8 cellular contexts compared by ENCODE assay signal in genomic region chr1:38872401-38873026, GRCh38. TPM values are rescaled to one million over a fixed set of nuclear protein-coding genes. Genes with fewer than 3 reads are reported as not detected.
A peak's percentile ranks its signal among the peaks of the same experiment; 100 is the strongest.
DNase-seq lines count a peak whose midpoint lies in the region; ATAC-seq and TF ChIP-seq lines count a peak whose summit lies in the region.

No MANE protein-coding gene starts in this region.

- WGBS in transverse colon (ENCODE audit: low coverage in 1 of 2), 2 donors: 4 to 17% methylated on average over 3 to 16 of the region's 25 CpGs

- peak overlapping the region; percentile 82 for H3K4me3 ChIP-seq in effector memory CD4-positive, alpha-beta T cell (ENCODE audit: insufficient read depth, low read depth, low read length, poor library complexity, severe bottlenecking)
- H3K4me3 ChIP-seq in muscle layer of colon (ENCODE audit: low read depth in 1 of 2, low read length in 2 of 2) (peak overlapping the region; percentile 85 to 99), transverse colon (peak overlapping the region; percentile 52 to 97 (median 81))

- no peaks in the 10 kb centered on the region for H3K27me3 ChIP-seq in effector memory CD4-positive, alpha-beta T cell (replicated peaks; ENCODE audit: control insufficient read depth, insufficient read depth, low read length, poor library complexity, severe bottlenecking)
- H3K27me3 ChIP-seq in muscle layer of colon (ENCODE audit: control insufficient read depth in 1 of 2, insufficient read depth in 2 of 2, low read length in 2 of 2) (no peaks in the 10 kb centered on the region), transverse colon (no peaks in the 10 kb centered on the region)

- in situ Hi-C loops in transverse colon (cut with MboI; ENCODE audit: low pct_ligation_motif_present in 1 of 4, low pct_unique_long_range_greater_than_20kb in 1 of 4, low sequenced_read_pairs in 3 of 4): loop anchor here in 1 of 4 donors (10.0 kb wide), 1 partner anchor 212 kb away; no protein-coding TSS in a partner anchor

- H3K27ac ChIP-seq in effector memory CD4-positive, alpha-beta T cell (ENCODE audit: insufficient read depth, low read length, poor library complexity, severe bottlenecking): peak overlapping the region; percentile 81
- H3K27ac ChIP-seq in muscle layer of colon (ENCODE audit: low read depth, low read length): peak overlapping the region; percentile 85
- H3K27ac ChIP-seq in transverse colon: peak overlapping the region; percentile 83 to 88 (median 84)

- H3K9ac ChIP-seq in muscle layer of colon (ENCODE audit: low read length): peak overlapping the region; percentile 9

- ATAC-seq in GM19438 (IDR thresholded peaks at IDR 0.05; ENCODE audit: low read depth, unreplicated experiment) (peak; percentile 38), HG03457 (IDR thresholded peaks at IDR 0.05; ENCODE audit: unreplicated experiment) (peak; percentile 8)

- TF ChIP-seq EP300 in transverse colon (IDR thresholded peaks at IDR 0.05; ENCODE audit: low read depth): no peak

- intact Hi-C loops in transverse colon (cut with DNase I; ENCODE audit: low total_unique reads): no loop called here

- DNase-seq in AML-193 (lab: John Stamatoyannopoulos, UW) (peak; percentile 9 to 25), UCSD-AML1 (lab: John Stamatoyannopoulos, UW; ENCODE audit: unreplicated experiment) (peak; percentile 48), transverse colon (peak; percentile 36), SK-N-DZ (ENCODE audit: low spot score) (no peak)
- DNase-seq in effector memory CD4-positive, alpha-beta T cell: peak; percentile 2 to 17 (median 6)

- no peak for TF ChIP-seq CTCF in transverse colon (IDR thresholded peaks at IDR 0.05)

- H3K9me3 ChIP-seq in effector memory CD4-positive, alpha-beta T cell (ENCODE audit: control insufficient read depth, low read length): no peaks in the 10 kb centered on the region
- H3K9me3 ChIP-seq in muscle layer of colon (ENCODE audit: low read length): no peaks in the 10 kb centered on the region
- H3K9me3 ChIP-seq in transverse colon: no peaks in the 10 kb centered on the region

- TF ChIP-seq POLR2A in transverse colon (IDR thresholded peaks at IDR 0.05): no peak

- H3K4me1 ChIP-seq in effector memory CD4-positive, alpha-beta T cell (ENCODE audit: control insufficient read depth, insufficient read depth, low read length, poor library complexity, severe bottlenecking): peaks cover 3% of the 10 kb centered on the region
- H3K4me1 ChIP-seq in muscle layer of colon (ENCODE audit: insufficient read depth, low read length) (peaks cover 11% of the 10 kb centered on the region), transverse colon (peaks cover 4 to 22% (median 18%) of the 10 kb centered on the region in 4 donors)

- no peaks in the 10 kb centered on the region for H3K36me3 ChIP-seq in effector memory CD4-positive, alpha-beta T cell (ENCODE audit: control insufficient read depth, insufficient read depth, low read length)
- H3K36me3 ChIP-seq in muscle layer of colon (ENCODE audit: insufficient read depth, low read length) (no peaks in the 10 kb centered on the region), transverse colon (no peaks in the 10 kb centered on the region)

RNA-seq across cellular contexts. Expression of gene MYCBP, which starts 0.6 kb away (rescaled TPM):
- 10 to 100 TPM in 2 of 4 donors, 1 to 10 TPM in 2; 2.2 to 24.3 (median 16.2) TPM for total RNA-seq in transverse colon
- 22.2 and 24.4 TPM in 2 replicates for polyA plus RNA-seq in SK-N-DZ (2014; cell fraction: cytosol; rRNA removed)
- 16.0 and 18.9 TPM in 2 replicates for polyA plus RNA-seq in SK-N-DZ (2014; cell fraction: nucleus; rRNA removed)

RNA-seq across cellular contexts. Expression of gene GJA9, which starts 8.9 kb away (rescaled TPM):
- total RNA-seq in transverse colon: 1 to 10 TPM in 1 of 4 donors, under 1 TPM in 1, not detected in 2; 0.41 to 1.6 TPM
- polyA plus RNA-seq in SK-N-DZ (2014; cell fraction: cytosol; rRNA removed): not detected in 2 replicates
- not detected in 2 replicates for polyA plus RNA-seq in SK-N-DZ (2014; cell fraction: nucleus; rRNA removed)

RNA-seq across cellular contexts. Expression of gene RRAGC, which starts 12.9 kb away (rescaled TPM):
- 10 to 100 TPM in 3 of 4 donors, 1 to 10 TPM in 1; 10.0 to 25.0 (median 21.9) TPM for total RNA-seq in transverse colon
- polyA plus RNA-seq in SK-N-DZ (2014; cell fraction: cytosol; rRNA removed): 6.9 and 7.3 TPM in 2 replicates
- 3.9 and 5.0 TPM in 2 replicates for polyA plus RNA-seq in SK-N-DZ (2014; cell fraction: nucleus; rRNA removed)
